17 cellular contexts compared by ENCODE assay signal in the genomic region with DNA sequence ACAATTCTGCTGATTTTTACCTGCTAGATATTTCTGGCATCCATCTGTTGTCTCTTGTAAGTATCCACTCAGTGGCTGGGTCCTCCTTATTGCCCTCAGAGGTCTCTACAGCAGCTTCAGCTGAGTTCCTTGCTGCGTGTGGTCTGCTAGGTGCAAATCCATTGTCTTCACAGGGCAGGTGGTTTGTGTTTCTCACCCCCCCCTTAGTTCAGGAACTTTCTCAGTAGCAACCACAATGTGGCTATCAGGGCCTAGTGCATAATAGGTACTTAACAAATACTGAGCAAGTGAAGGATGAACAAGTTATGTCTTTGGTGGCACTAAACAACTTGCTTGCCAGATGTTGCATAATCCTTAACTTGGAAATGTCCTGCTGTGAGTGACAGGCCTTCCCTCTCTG.
DNase-seq lines count a peak whose midpoint lies in the region; ATAC-seq and TF ChIP-seq lines count a peak whose summit lies in the region.
"Had no signal": no experiment of that assay in that cellular context is flagged by ENCODE, and none has a peak within 500 bp of the region (broad histone marks: within the 10 kb centered on the region; RNA-seq: fewer than 3 reads in every experiment).

No MANE protein-coding gene starts in this region.

- no peak for ATAC-seq in stimulated activated naive CD8-positive, alpha-beta T cell treated with anti-CD3 and anti-CD28 coated beads, Interleukin-15, amount 100 ng/mL, for 72 hours
- ATAC-seq in GM21381 (IDR thresholded peaks at IDR 0.05; ENCODE audit: unreplicated experiment), result no peak
- ATAC-seq: A549, K562 had no signal

- peak overlapping the region in 3 of 6 donors; percentile 13 to 56 (median 19) for H3K27ac Mint-ChIP-seq in immature natural killer cell
- H3K27ac Mint-ChIP-seq in stimulated activated naive CD8-positive, alpha-beta T cell treated with anti-CD3 and anti-CD28 coated beads, Interleukin-15, amount 100 ng/mL, for 72 hours, result no peak overlapping the region
- H3K27ac Mint-ChIP-seq: CD4-positive, CD25-positive, alpha-beta regulatory T cell had no signal

- H3K27me3 Mint-ChIP-seq in immature natural killer cell (ENCODE audit: low read depth in 3 of 3), result peaks cover 9 to 17% (median 13%) of the 10 kb centered on the region in 3 donors
- peaks cover 56% of the 10 kb centered on the region for H3K27me3 Mint-ChIP-seq in stimulated activated naive CD8-positive, alpha-beta T cell treated with anti-CD3 and anti-CD28 coated beads, Interleukin-15, amount 100 ng/mL, for 72 hours

- no peaks in the 10 kb centered on the region for H3K9me3 Mint-ChIP-seq in immature natural killer cell
- H3K9me3 Mint-ChIP-seq in stimulated activated naive CD8-positive, alpha-beta T cell treated with anti-CD3 and anti-CD28 coated beads, Interleukin-15, amount 100 ng/mL, for 72 hours, result peaks cover 0 to 2% of the 10 kb centered on the region in 2 donors

- peaks cover 0 to 1% (median 0%) of the 10 kb centered on the region in 3 donors for H3K36me3 Mint-ChIP-seq in immature natural killer cell
- H3K36me3 Mint-ChIP-seq: CD4-positive, CD25-positive, alpha-beta regulatory T cell had no signal

- CTCF ChIA-PET in HEK293T (lab: Yijun Ruan, JAX), result interaction anchor here (0.5 kb wide), 1 partner anchor 25 kb away, joined by 3 read pairs; no protein-coding TSS in a partner anchor

- peak; percentile 49 for DNase-seq in DMS 273 (lab: John Stamatoyannopoulos, UW; ENCODE audit: unreplicated experiment)
- no peak for DNase-seq in DMS 273 treated with DMSO at 0.1 percent for 48 hours (lab: John Stamatoyannopoulos, UW)
- DNase-seq in HEK293T (ENCODE audit: extremely low spot score), result no peak
- DNase-seq in NCI-H524 treated with DMSO at 0.1 percent for 48 hours (lab: John Stamatoyannopoulos, UW), result peak; percentile 64
- DNase-seq in immature natural killer cell, result no peak
- DNase-seq in kidney tubule cell (ENCODE audit: low spot score), result no peak
- no peak for DNase-seq in stimulated activated naive CD8-positive, alpha-beta T cell treated with anti-CD3 and anti-CD28 coated beads, Interleukin-15, amount 100 ng/mL, for 72 hours
- DNase-seq: Caco-2; CD4-positive, CD25-positive, alpha-beta regulatory T cell; DMS53; DND-41; EL; GM23248; IMR-90 had no signal

- POLR2A ChIA-PET in HEK293T (lab: Yijun Ruan, JAX), result no interaction called here

- H3K4me3 Mint-ChIP-seq in immature natural killer cell, result peak overlapping the region in 3 of 5 donors; percentile 19 to 67 (median 48)
- no peak overlapping the region for H3K4me3 Mint-ChIP-seq in stimulated activated naive CD8-positive, alpha-beta T cell treated with anti-CD3 and anti-CD28 coated beads, Interleukin-15, amount 100 ng/mL, for 72 hours
- H3K4me3 Mint-ChIP-seq: CD4-positive, CD25-positive, alpha-beta regulatory T cell had no signal

- H3K4me1 Mint-ChIP-seq in immature natural killer cell, result peaks cover 16% of the 10 kb centered on the region in 2 donors
- H3K4me1 Mint-ChIP-seq in stimulated activated naive CD8-positive, alpha-beta T cell treated with anti-CD3 and anti-CD28 coated beads, Interleukin-15, amount 100 ng/mL, for 72 hours, result no peaks in the 10 kb centered on the region

TF ChIP-seq in HEK293T, 16 proteins besides CTCF, POLR2A, EP300 and RAD21:
- TF ChIP-seq, protein P1, sequence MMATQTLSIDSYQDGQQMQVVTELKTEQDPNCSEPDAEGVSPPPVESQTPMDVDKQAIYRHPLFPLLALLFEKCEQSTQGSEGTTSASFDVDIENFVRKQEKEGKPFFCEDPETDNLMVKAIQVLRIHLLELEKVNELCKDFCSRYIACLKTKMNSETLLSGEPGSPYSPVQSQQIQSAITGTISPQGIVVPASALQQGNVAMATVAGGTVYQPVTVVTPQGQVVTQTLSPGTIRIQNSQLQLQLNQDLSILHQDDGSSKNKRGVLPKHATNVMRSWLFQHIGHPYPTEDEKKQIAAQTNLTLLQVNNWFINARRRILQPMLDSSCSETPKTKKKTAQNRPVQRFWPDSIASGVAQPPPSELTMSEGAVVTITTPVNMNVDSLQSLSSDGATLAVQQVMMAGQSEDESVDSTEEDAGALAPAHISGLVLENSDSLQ (IDR thresholded peaks at IDR 0.05), result peak; percentile 19; the same call in 1 of the 2 replicates
- TF ChIP-seq HDGF (IDR thresholded peaks at IDR 0.05; ENCODE audit: borderline replicate concordance), result no peak
- no peak for TF ChIP-seq TARDBP (IDR thresholded peaks at IDR 0.05)
- no peak for TF ChIP-seq NFRKB (IDR thresholded peaks at IDR 0.05)

Comparison
In these comparisons a context has a peak if more than half of its experiments do, and no peak if none do; other contexts are left out.
1. DNase-seq: peak in DMS 273 (single experiment) and NCI-H524 treated with DMSO at 0.1 percent for 48 hours (single experiment); none in DMS 273 treated with DMSO at 0.1 percent for 48 hours (single experiment), HEK293T (single experiment), immature natural killer cell (0 of 3), kidney tubule cell (single experiment) and stimulated activated naive CD8-positive, alpha-beta T cell treated with anti-CD3 and anti-CD28 coated beads, Interleukin-15, amount 100 ng/mL, for 72 hours (0 of 2).
2. H3K4me3 Mint-ChIP-seq: peak in immature natural killer cell (3 of 5); none in stimulated activated naive CD8-positive, alpha-beta T cell treated with anti-CD3 and anti-CD28 coated beads, Interleukin-15, amount 100 ng/mL, for 72 hours (0 of 2).